ENCODE assay signal across 21 cellular contexts in the genomic region with DNA sequence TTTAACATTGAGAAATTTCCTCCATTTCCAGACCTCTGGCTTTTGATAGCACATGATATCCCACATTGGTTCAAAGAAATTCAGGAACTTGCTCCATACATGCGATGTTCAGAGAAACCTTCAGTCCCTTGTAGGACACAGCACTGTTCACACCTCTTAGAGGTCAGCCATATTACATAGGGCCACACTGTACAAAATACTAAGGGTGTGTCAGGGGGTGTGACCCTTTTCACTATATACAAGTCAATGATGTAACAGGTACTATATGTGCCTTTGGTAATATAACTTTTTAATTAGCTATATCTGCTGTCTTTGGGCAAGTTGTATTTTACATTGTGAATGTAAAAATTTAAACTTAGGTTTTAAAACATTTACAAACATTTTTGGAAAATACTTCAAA.
DNase-seq lines count a peak whose midpoint lies in the region; ATAC-seq, FAIRE-seq and TF ChIP-seq lines count a peak whose summit lies in the region.
"Had no signal": no experiment of that assay in that cellular context is flagged by ENCODE, and none has a peak within 500 bp of the region (broad histone marks: within the 10 kb centered on the region; RNA-seq: fewer than 3 reads in every experiment).

No MANE protein-coding gene starts in this region.

- dilution Hi-C loops in keratinocyte (cut with MboI; ENCODE audit: extremely low pct_ligation_motif_present, low sequenced_read_pairs): no loop called here

- H3K27ac ChIP-seq in HEK293 (ENCODE audit: extremely low read depth, low read depth, low read length) (no peak overlapping the region), keratinocyte (ENCODE audit: control insufficient read depth, insufficient read depth, low read length) (no peak overlapping the region), smooth muscle cell (ENCODE audit: low read depth) (no peak overlapping the region)
- H3K27ac ChIP-seq: 22Rv1; A549; BLaER1 treated with 17β-estradiol and CSF1 and Interleukin-3, amounts not matched to agents 10 nM and 100 nM; C4-2B had no signal

- ATAC-seq in mucosa of descending colon: peak; percentile 56
- ATAC-seq: A549; CD8-positive, alpha-beta T cell had no signal

- H3K4me2 ChIP-seq in keratinocyte (ENCODE audit: control insufficient read depth, extremely low read depth, insufficient read depth, low read depth, low read length): no peak overlapping the region
- H3K4me2 ChIP-seq in smooth muscle cell: no peak overlapping the region
- H3K4me2 ChIP-seq: A549; BLaER1 treated with 17β-estradiol and CSF1 and Interleukin-3, amounts not matched to agents 10 nM and 100 nM had no signal

- DNase-seq in keratinocyte (ENCODE audit: low read depth, low spot score) (no peak), mucosa of descending colon (no peak), DMS114 treated with DMSO at 0.1 percent for 48 hours (lab: John Stamatoyannopoulos, UW; ENCODE audit: unreplicated experiment) (no peak), smooth muscle cell (lab: John Stamatoyannopoulos, UW; ENCODE audit: unreplicated experiment) (no peak), NCI-H524 treated with DMSO at 0.1 percent for 48 hours (lab: John Stamatoyannopoulos, UW) (no peak)
- DNase-seq: AML-193; Caco-2; Calu3; CD4-positive, alpha-beta T cell; CD8-positive, alpha-beta T cell; DMS 273 treated with DMSO at 0.1 percent for 48 hours; DMS79 treated with DMSO at 0.1 percent for 48 hours; GF-D8 had no signal

- H3K79me2 ChIP-seq in keratinocyte (ENCODE audit: control insufficient read depth, insufficient read depth, low read length) (no peaks in the 10 kb centered on the region), smooth muscle cell (ENCODE audit: low read depth) (no peaks in the 10 kb centered on the region)

- no peaks in the 10 kb centered on the region for H3K27me3 ChIP-seq in keratinocyte (ENCODE audit: control insufficient read depth, extremely low read depth, insufficient read depth, low read length)
- H3K27me3 ChIP-seq in smooth muscle cell (ENCODE audit: low read depth): no peaks in the 10 kb centered on the region
- H3K27me3 ChIP-seq: BLaER1 treated with 17β-estradiol and CSF1 and Interleukin-3, amounts not matched to agents 10 nM and 100 nM had no signal

- no peaks in the 10 kb centered on the region for H3K36me3 ChIP-seq in HEK293 (ENCODE audit: control insufficient read depth in 2 of 2, insufficient read depth in 1 of 2, low read length in 2 of 2)
- H3K36me3 ChIP-seq in keratinocyte (ENCODE audit: control insufficient read depth in 2 of 2, extremely low read depth in 1 of 2, insufficient read depth in 2 of 2, low read length in 2 of 2): no peaks in the 10 kb centered on the region
- H3K36me3 ChIP-seq in mucosa of descending colon (ENCODE audit: low read depth): no peaks in the 10 kb centered on the region
- no peaks in the 10 kb centered on the region for H3K36me3 ChIP-seq in smooth muscle cell (ENCODE audit: low read depth)
- H3K36me3 ChIP-seq: BLaER1 treated with 17β-estradiol and CSF1 and Interleukin-3, amounts not matched to agents 10 nM and 100 nM had no signal

- H3K4me3 ChIP-seq in HEK293 (ENCODE audit: low read depth, low read length) (no peak overlapping the region), keratinocyte (ENCODE audit: control insufficient read depth in 2 of 3, extremely low read depth in 1 of 3, insufficient read depth in 2 of 3, low read depth in 1 of 3, low read length in 3 of 3) (no peak overlapping the region), mucosa of descending colon (no peak overlapping the region), smooth muscle cell (no peak overlapping the region)
- H3K4me3 ChIP-seq: A549; BLaER1 treated with 17β-estradiol and CSF1 and Interleukin-3, amounts not matched to agents 10 nM and 100 nM had no signal

- intact Hi-C loops in mucosa of descending colon (cut with DNase I, micrococcal nuclease): no loop called here

- H3K4me1 ChIP-seq in HEK293 (ENCODE audit: control insufficient read depth, insufficient read depth, low read length) (no peaks in the 10 kb centered on the region), keratinocyte (ENCODE audit: control insufficient read depth, extremely low read depth, insufficient read depth, low read length) (no peaks in the 10 kb centered on the region), mucosa of descending colon (ENCODE audit: low read depth) (no peaks in the 10 kb centered on the region), smooth muscle cell (ENCODE audit: low read depth) (no peaks in the 10 kb centered on the region)
- H3K4me1 ChIP-seq: BLaER1 treated with 17β-estradiol and CSF1 and Interleukin-3, amounts not matched to agents 10 nM and 100 nM; Caco-2 had no signal

- H3K9me1 ChIP-seq in keratinocyte (ENCODE audit: control insufficient read depth, extremely low read depth, insufficient read depth, low read length): no peaks in the 10 kb centered on the region

- CTCF ChIA-PET in HEK293 (lab: Yijun Ruan, JAX): interaction anchor here (0.7 to 0.8 kb wide), 2 partner anchors 94 to 143 kb away, joined by 3 read pairs; no protein-coding TSS in a partner anchor

- POLR2A ChIA-PET in HEK293 (lab: Yijun Ruan, JAX): no interaction called here

- H3F3A ChIP-seq in smooth muscle cell (ENCODE audit: low read depth): no peaks in the 10 kb centered on the region

- FAIRE-seq in keratinocyte (lab: Jason Lieb, UNC): peak; percentile 5
- FAIRE-seq: D721Med, G401.6, GM12891 had no signal

- WGBS in smooth muscle cell (ENCODE audit: low lambda C conversion rate): 100% methylated on average over 1 of the region's 1 CpG

- H3K9ac ChIP-seq in keratinocyte (ENCODE audit: control insufficient read depth, extremely low read depth, insufficient read depth, low read length): no peak overlapping the region
- H3K9ac ChIP-seq in smooth muscle cell (ENCODE audit: low read depth): no peak overlapping the region
- H3K9ac ChIP-seq: BLaER1 treated with 17β-estradiol and CSF1 and Interleukin-3, amounts not matched to agents 10 nM and 100 nM had no signal

- H3K9me3 ChIP-seq in HEK293 (ENCODE audit: control insufficient read depth, insufficient read depth, low read depth, low read length): no peaks in the 10 kb centered on the region
- H3K9me3 ChIP-seq in keratinocyte (ENCODE audit: control insufficient read depth, low read depth, low read length): no peaks in the 10 kb centered on the region
- H3K9me3 ChIP-seq in mucosa of descending colon: no peaks in the 10 kb centered on the region
- H3K9me3 ChIP-seq in smooth muscle cell (replicated peaks; ENCODE audit: low read depth): no peaks in the 10 kb centered on the region
- H3K9me3 ChIP-seq: A549; BLaER1 treated with 17β-estradiol and CSF1 and Interleukin-3, amounts not matched to agents 10 nM and 100 nM; Caco-2 had no signal

- TF ChIP-seq CTCF in HEK293 (tag by site-specific recombination; IDR thresholded peaks at IDR 0.05) (no peak), keratinocyte (optimal IDR thresholded peaks at IDR 0.05 in 1 of 3, IDR thresholded peaks at IDR 0.05 in 1 of 3, conservative IDR thresholded peaks at IDR 0.05 in 1 of 3; ENCODE audit: extremely low read depth in 1 of 3, insufficient read depth in 2 of 3, low read length in 3 of 3) (no peak), mucosa of descending colon (IDR thresholded peaks at IDR 0.05) (no peak), smooth muscle cell (IDR thresholded peaks at IDR 0.05; ENCODE audit: borderline replicate concordance, insufficient read depth, poor library complexity, severe bottlenecking) (no peak)

- H4K20me1 ChIP-seq in keratinocyte (ENCODE audit: control insufficient read depth, extremely low read depth, insufficient read depth, low read length) (no peaks in the 10 kb centered on the region), smooth muscle cell (ENCODE audit: low read depth) (no peaks in the 10 kb centered on the region)
- H4K20me1 ChIP-seq: BLaER1 treated with 17β-estradiol and CSF1 and Interleukin-3, amounts not matched to agents 10 nM and 100 nM had no signal

- H2AFZ ChIP-seq in keratinocyte (ENCODE audit: control insufficient read depth, low read length) (no peak overlapping the region), smooth muscle cell (ENCODE audit: low read depth) (no peak overlapping the region)

TF ChIP-seq in HEK293, 187 proteins besides CTCF, POLR2A, EP300 and RAD21:
- TF ChIP-seq KLF10 (tag by site-specific recombination; IDR thresholded peaks at IDR 0.05) (0 out of 2 replicates have a peak, but pooled peaks have one; percentile 38), ZNF280C (tag by site-specific recombination; IDR thresholded peaks at IDR 0.05) (no peak)
